Comparison of ENCODE assay signal across 10 cellular contexts in genomic region chr17:39688945-39689344, GRCh38. TPM values are rescaled to one million over a fixed set of nuclear protein-coding genes. Genes with fewer than 3 reads are reported as not detected.
DNase-seq lines count a peak whose midpoint lies in the region; ATAC-seq and TF ChIP-seq lines count a peak whose summit lies in the region.
"Had no signal": no experiment of that assay in that cellular context is flagged by ENCODE, and none has a peak within 500 bp of the region (broad histone marks: within the 10 kb centered on the region; RNA-seq: fewer than 3 reads in every experiment).

No MANE protein-coding gene starts in this region.

- intact Hi-C loops in mammary epithelial cell (cut with micrococcal nuclease): loop anchor here (2.0 to 5.0 kb wide), 3 partner anchors 42 to 52 kb away; partner anchors contain the start of genes MIEN1 and STARD3

- no peaks in the 10 kb centered on the region for H3K27me3 ChIP-seq in BLaER1
- H3K27me3 ChIP-seq in mammary epithelial cell (ENCODE audit: insufficient read depth, low read length): no peaks in the 10 kb centered on the region
- H3K27me3 ChIP-seq in mucosa of rectum (ENCODE audit: control insufficient read depth in 2 of 2, insufficient read depth in 2 of 2, low read length in 2 of 2): no peaks in the 10 kb centered on the region

- CTCF ChIA-PET in mammary epithelial cell (lab: Charles Lee; ENCODE audit: low non-redundant PET): no interaction called here

- no peak for ATAC-seq in HG02840 (IDR thresholded peaks at IDR 0.05; ENCODE audit: low FRiP score, unreplicated experiment)
- ATAC-seq in GM18519 (IDR thresholded peaks at IDR 0.05; ENCODE audit: low FRiP score, unreplicated experiment): no peak

- in situ Hi-C loops in mammary epithelial cell (cut with MboI; ENCODE audit: low sequenced_read_pairs in 2 of 2): no loop called here

- H3K4me1 ChIP-seq in BLaER1: peaks cover 18% of the 10 kb centered on the region
- peaks cover 10% of the 10 kb centered on the region for H3K4me1 ChIP-seq in mammary epithelial cell (ENCODE audit: insufficient read depth, low read length)
- peaks cover 16 to 17% of the 10 kb centered on the region in 2 donors for H3K4me1 ChIP-seq in mucosa of rectum (ENCODE audit: control insufficient read depth in 2 of 2, insufficient read depth in 2 of 2, low read length in 2 of 2)

- H3K9ac ChIP-seq in BLaER1: no peak overlapping the region
- H3K9ac ChIP-seq in mammary epithelial cell (ENCODE audit: insufficient read depth, low read length): no peak overlapping the region
- peak overlapping the region in 1 of 2 donors; percentile 66 for H3K9ac ChIP-seq in mucosa of rectum (ENCODE audit: low read depth in 1 of 2, low read length in 2 of 2)

- 69% methylated on average over 2 of the region's 3 CpGs for WGBS in mammary epithelial cell (ENCODE audit: low coverage, missing lambda C conversion rate)

- no peaks in the 10 kb centered on the region for H3K79me2 ChIP-seq in mammary epithelial cell (ENCODE audit: insufficient read depth, low read length)

- BruUV-seq in mammary epithelial cell (replicated peaks; lab: Mats Ljungman, UMichigan): no TSS peak

- H3K4me3 ChIP-seq in BLaER1 (peak overlapping the region; percentile 76), mammary epithelial cell (replicated peaks in 1 of 3; ENCODE audit: insufficient read depth in 1 of 3, low read depth in 2 of 3, low read length in 3 of 3) (peak overlapping the region; percentile 50 to 76 (median 66)), mucosa of rectum (ENCODE audit: low read length in 2 of 2) (peak overlapping the region; percentile 83 to 96)
- H3K4me3 ChIP-seq in Jurkat, Clone E6-1 (ENCODE audit: low read length): peak overlapping the region; percentile 69

- H3K4me2 ChIP-seq in BLaER1 (peak overlapping the region; percentile 95), mammary epithelial cell (ENCODE audit: insufficient read depth, low read depth, low read length) (peak overlapping the region; percentile 73)

- H4K20me1 ChIP-seq in BLaER1 (no peaks in the 10 kb centered on the region), mammary epithelial cell (ENCODE audit: insufficient read depth, low read length) (no peaks in the 10 kb centered on the region)

- H3K27ac ChIP-seq in BLaER1 (no peak overlapping the region), mammary epithelial cell (ENCODE audit: insufficient read depth, low read depth, low read length) (no peak overlapping the region), mucosa of rectum (ENCODE audit: low read depth in 2 of 2, low read length in 2 of 2) (no peak overlapping the region)

- peak in 1 of 2 donors; percentile 20 for TF ChIP-seq CTCF in mammary epithelial cell (conservative IDR thresholded peaks at IDR 0.05 in 1 of 2, IDR thresholded peaks at IDR 0.05 in 1 of 2; ENCODE audit: extremely low read depth in 1 of 2, insufficient read depth in 1 of 2, low read depth in 1 of 2, low read length in 2 of 2)

- peaks cover 10% of the 10 kb centered on the region; the same call in 1 of the 2 replicates for H3K36me3 ChIP-seq in BLaER1
- H3K36me3 ChIP-seq in mammary epithelial cell (ENCODE audit: insufficient read depth, low read length): no peaks in the 10 kb centered on the region
- peaks cover 8 to 14% of the 10 kb centered on the region in 2 donors for H3K36me3 ChIP-seq in mucosa of rectum (ENCODE audit: control insufficient read depth in 2 of 2, insufficient read depth in 2 of 2, low read length in 2 of 2)

- dilution Hi-C loops in mammary epithelial cell (cut with HindIII; ENCODE audit: low sequenced_read_pairs): loop anchor here (5.0 kb wide), 1 partner anchor 53 kb away; no protein-coding TSS in a partner anchor

- DNase-seq in Jurkat, Clone E6-1 (ENCODE audit: low read depth, low spot score): no peak
- DNase-seq in mammary epithelial cell: no peak
- no peak for DNase-seq in NCI-H1930 (lab: John Stamatoyannopoulos, UW)
- DNase-seq in HCEC 1CT: no peak
- DNase-seq: activated gamma-delta T cell treated with Interleukin-2 at 50 U/mL for 16 hours had no signal

- H3K9me3 ChIP-seq in BLaER1: no peaks in the 10 kb centered on the region; the same call in 1 of the 2 replicates
- H3K9me3 ChIP-seq in mammary epithelial cell (replicated peaks; ENCODE audit: insufficient read depth, low read length): no peaks in the 10 kb centered on the region
- no peaks in the 10 kb centered on the region for H3K9me3 ChIP-seq in mucosa of rectum (ENCODE audit: control insufficient read depth in 2 of 2, low read length in 2 of 2)
- H3K9me3 ChIP-seq: mucosa of descending colon had no signal

- peak overlapping the region; percentile 90 for H2AFZ ChIP-seq in mammary epithelial cell (ENCODE audit: low read depth, low read length)

RNA-seq across cellular contexts. Expression of gene PGAP3, which starts 1.1 kb away (rescaled TPM):
- 1.6 TPM for polyA plus RNA-seq in Jurkat, Clone E6-1 (2012; ENCODE audit: insufficient read depth, insufficient read length)
- total RNA-seq in mammary epithelial cell: 10 to 100 TPM in 1 of 2 donors, 1 to 10 TPM in 1; 8.3 to 13.2 TPM
- 5.0 TPM for polyA plus RNA-seq in mammary epithelial cell
- 6.7 TPM for polyA minus RNA-seq in mammary epithelial cell

RNA-seq across cellular contexts. Expression of gene ERBB2, which starts 10.9 kb away (rescaled TPM):
- polyA plus RNA-seq in Jurkat, Clone E6-1 (2012; ENCODE audit: insufficient read depth, insufficient read length): 1.7 TPM
- 10 to 100 TPM; 54.3 to 66.5 TPM for total RNA-seq in mammary epithelial cell
- 28.4 TPM for polyA plus RNA-seq in mammary epithelial cell
- 222 TPM for polyA minus RNA-seq in mammary epithelial cell

RNA-seq across cellular contexts. Expression of gene PNMT, which starts 20.7 kb away (rescaled TPM):
- not detected for polyA plus RNA-seq in Jurkat, Clone E6-1 (2012; ENCODE audit: insufficient read depth, insufficient read length)
- total RNA-seq in mammary epithelial cell: not detected
- polyA plus RNA-seq in mammary epithelial cell: not detected
- not detected for polyA minus RNA-seq in mammary epithelial cell

RNA-seq across cellular contexts. Expression of gene TCAP, which starts 23.8 kb away (rescaled TPM):
- polyA plus RNA-seq in Jurkat, Clone E6-1 (2012; ENCODE audit: insufficient read depth, insufficient read length): not detected
- under 1 TPM; 0.33 to 0.42 TPM for total RNA-seq in mammary epithelial cell
- polyA plus RNA-seq in mammary epithelial cell: 0.10 TPM
- not detected for polyA minus RNA-seq in mammary epithelial cell

RNA-seq across cellular contexts. Expression of gene MIEN1, which starts 41.4 kb away (rescaled TPM):
- polyA plus RNA-seq in Jurkat, Clone E6-1 (2012; ENCODE audit: insufficient read depth, insufficient read length): 93.5 TPM
- total RNA-seq in mammary epithelial cell: 10 to 100 TPM; 10.2 to 36.8 TPM
- 47.4 TPM for polyA plus RNA-seq in mammary epithelial cell
- 29.8 TPM for polyA minus RNA-seq in mammary epithelial cell
